12 cellular contexts compared by ENCODE assay signal in the genomic region with DNA sequence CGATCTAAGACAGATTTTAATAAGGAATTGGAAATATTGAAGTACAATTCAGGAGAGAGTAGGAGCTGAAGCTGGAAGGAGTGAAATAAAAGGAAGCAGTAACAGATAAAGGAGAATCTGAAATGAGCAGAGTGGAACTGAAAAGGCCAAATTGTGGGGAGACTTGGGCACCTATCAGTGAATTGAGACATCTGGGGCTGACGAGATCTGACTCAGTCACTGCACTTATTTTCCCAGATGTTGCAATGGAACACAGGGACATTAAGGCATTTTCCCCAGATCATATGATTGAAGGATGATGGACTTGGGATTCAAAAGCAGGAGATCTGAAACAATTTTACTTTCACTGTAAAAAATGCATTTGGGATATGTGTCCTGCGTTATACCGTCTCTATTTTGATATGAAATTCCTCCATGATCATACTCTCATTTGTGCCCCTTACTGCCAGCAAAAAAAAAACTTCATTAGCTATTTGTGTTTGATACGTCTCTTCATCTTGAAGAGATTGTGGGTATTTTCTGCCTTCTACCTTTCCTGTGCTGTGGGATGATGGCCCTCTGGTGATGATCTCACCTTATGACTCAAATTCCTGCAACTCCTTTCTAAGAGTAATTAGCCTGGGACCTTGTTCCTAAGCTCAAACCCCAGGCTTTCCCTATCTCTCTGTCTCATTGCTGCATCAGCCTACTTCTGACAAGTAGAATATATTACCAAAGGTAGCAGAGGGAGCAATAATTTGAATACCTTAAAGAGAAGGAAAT.
DNase-seq lines count a peak whose midpoint lies in the region; ATAC-seq, FAIRE-seq and TF ChIP-seq lines count a peak whose summit lies in the region.
"Had no signal": no experiment of that assay in that cellular context is flagged by ENCODE, and none has a peak within 500 bp of the region (broad histone marks: within the 10 kb centered on the region; RNA-seq: fewer than 3 reads in every experiment).

No MANE protein-coding gene starts in this region.

- WGBS in esophagus muscularis mucosa: 78% methylated on average over 5 of the region's 5 CpGs

- in situ Hi-C loops in GM13977 (cut with MboI; ENCODE audit: low pct_unique_long_range_greater_than_20kb, low sequenced_read_pairs, unreplicated experiment): no loop called here

- H3K36me3 ChIP-seq in bronchial epithelial cell (ENCODE audit: control insufficient read depth, insufficient read depth, low read length) (no peaks in the 10 kb centered on the region), esophagus muscularis mucosa (no peaks in the 10 kb centered on the region)
- H3K36me3 ChIP-seq: sigmoid colon, upper lobe of right lung had no signal

- intact Hi-C loops in esophagus muscularis mucosa (cut with DNase I): no loop called here

- H3K9me3 Mint-ChIP-seq in activated CD8-positive, alpha-beta T cell treated with anti-CD3 and anti-CD28 coated beads, Interleukin-2, amount 10 ng/mL, durations not matched to agents 7 days and 5 days (ENCODE audit: insufficient read depth): no peaks in the 10 kb centered on the region
- H3K9me3 Mint-ChIP-seq: activated naive CD4-positive, alpha-beta T cell treated with anti-CD3 and anti-CD28 coated beads, Interleukin-2, amount 50 U/mL, for 72 hours had no signal

- no peaks in the 10 kb centered on the region for H3K4me1 ChIP-seq in esophagus muscularis mucosa
- H3K4me1 ChIP-seq: sigmoid colon, upper lobe of right lung had no signal

- H3K36me3 Mint-ChIP-seq in activated CD8-positive, alpha-beta T cell treated with anti-CD3 and anti-CD28 coated beads, Interleukin-2, amount 10 ng/mL, durations not matched to agents 7 days and 5 days (ENCODE audit: low read depth): no peaks in the 10 kb centered on the region
- H3K36me3 Mint-ChIP-seq: activated naive CD4-positive, alpha-beta T cell treated with anti-CD3 and anti-CD28 coated beads, Interleukin-2, amount 50 U/mL, for 72 hours had no signal

- no peak for ATAC-seq in activated CD8-positive, alpha-beta T cell treated with anti-CD3 and anti-CD28 coated beads, Interleukin-2, amount 10 ng/mL, durations not matched to agents 7 days and 5 days
- ATAC-seq: activated naive CD4-positive, alpha-beta T cell treated with anti-CD3 and anti-CD28 coated beads, Interleukin-2, amount 50 U/mL, for 72 hours; upper lobe of right lung had no signal

- H3K4me1 Mint-ChIP-seq in activated CD8-positive, alpha-beta T cell treated with anti-CD3 and anti-CD28 coated beads, Interleukin-2, amount 10 ng/mL, durations not matched to agents 7 days and 5 days (ENCODE audit: low read depth): no peaks in the 10 kb centered on the region

- CTCF ChIA-PET in activated CD8-positive, alpha-beta T cell treated with anti-CD3 and anti-CD28 coated beads, Interleukin-2, amount 10 ng/mL, durations not matched to agents 7 days and 5 days (lab: Charles Lee): no interaction called here

- no peak for TF ChIP-seq EP300 in esophagus muscularis mucosa (IDR thresholded peaks at IDR 0.05)

- no peaks in the 10 kb centered on the region for H3K27me3 ChIP-seq in bronchial epithelial cell (ENCODE audit: control insufficient read depth, insufficient read depth, low read length)
- no peaks in the 10 kb centered on the region for H3K27me3 ChIP-seq in esophagus muscularis mucosa
- H3K27me3 ChIP-seq: sigmoid colon, upper lobe of right lung had no signal

- H3K4me3 Mint-ChIP-seq in activated CD8-positive, alpha-beta T cell treated with anti-CD3 and anti-CD28 coated beads, Interleukin-2, amount 10 ng/mL, durations not matched to agents 7 days and 5 days: no peak overlapping the region

- no peak for TF ChIP-seq CTCF in bronchial epithelial cell (IDR thresholded peaks at IDR 0.05; ENCODE audit: insufficient read depth, low read length, severe bottlenecking)
- no peak for TF ChIP-seq CTCF in GM13977 (IDR thresholded peaks at IDR 0.05; ENCODE audit: extremely low read depth, insufficient read depth, missing control alignments)
- TF ChIP-seq CTCF in esophagus muscularis mucosa (IDR thresholded peaks at IDR 0.05): no peak

- H3K9me3 ChIP-seq in esophagus muscularis mucosa: no peaks in the 10 kb centered on the region
- H3K9me3 ChIP-seq: sigmoid colon, upper lobe of right lung had no signal

- POLR2A ChIA-PET in activated CD8-positive, alpha-beta T cell treated with anti-CD3 and anti-CD28 coated beads, Interleukin-2, amount 10 ng/mL, durations not matched to agents 7 days and 5 days (lab: Charles Lee): no interaction called here

- H3K4me3 ChIP-seq in bronchial epithelial cell (ENCODE audit: low read depth, low read length) (no peak overlapping the region), esophagus muscularis mucosa (no peak overlapping the region)
- H3K4me3 ChIP-seq: sigmoid colon, upper lobe of right lung had no signal

- TF ChIP-seq POLR2A in esophagus muscularis mucosa (IDR thresholded peaks at IDR 0.05; ENCODE audit: low read depth): no peak

- FAIRE-seq in bronchial epithelial cell (lab: Jason Lieb, UNC): no peak

- DNase-seq in DMS53 treated with DMSO at 0.1 percent for 48 hours (lab: John Stamatoyannopoulos, UW; ENCODE audit: unreplicated experiment) (peak; percentile 12), NCI-H69 (lab: John Stamatoyannopoulos, UW) (peak; percentile 39), bronchial epithelial cell (ENCODE audit: low read depth) (peak; percentile 86), kidney glomerular epithelial cell (lab: John Stamatoyannopoulos, UW) (peak; percentile 35), GM13977 (ENCODE audit: low spot score) (no peak), esophagus muscularis mucosa (ENCODE audit: extremely low spot score) (no peak), cerebellum (ENCODE audit: low spot score) (no peak)
- DNase-seq in activated CD8-positive, alpha-beta T cell treated with anti-CD3 and anti-CD28 coated beads, Interleukin-2, amount 10 ng/mL, durations not matched to agents 7 days and 5 days: no peak
- DNase-seq: sigmoid colon, T-helper 1 cell, upper lobe of right lung had no signal

- H3K27ac ChIP-seq in esophagus muscularis mucosa (replicated peaks in 1 of 4): no peak overlapping the region
- H3K27ac ChIP-seq: sigmoid colon, upper lobe of right lung had no signal

- H3K27me3 Mint-ChIP-seq in activated CD8-positive, alpha-beta T cell treated with anti-CD3 and anti-CD28 coated beads, Interleukin-2, amount 10 ng/mL, durations not matched to agents 7 days and 5 days (ENCODE audit: low read depth): no peaks in the 10 kb centered on the region

- H3K27ac Mint-ChIP-seq in activated CD8-positive, alpha-beta T cell treated with anti-CD3 and anti-CD28 coated beads, Interleukin-2, amount 10 ng/mL, durations not matched to agents 7 days and 5 days: no peak overlapping the region
- H3K27ac Mint-ChIP-seq: activated naive CD4-positive, alpha-beta T cell treated with anti-CD3 and anti-CD28 coated beads, Interleukin-2, amount 50 U/mL, for 72 hours had no signal

Comparison
In these comparisons a context has a peak if more than half of its experiments do, and no peak if none do; other contexts are left out.
1. DNase-seq: peak in DMS53 treated with DMSO at 0.1 percent for 48 hours (single experiment), NCI-H69 (single experiment), bronchial epithelial cell (single experiment) and kidney glomerular epithelial cell (single experiment); none in GM13977 (single experiment), esophagus muscularis mucosa (single experiment), cerebellum (single experiment) and activated CD8-positive, alpha-beta T cell treated with anti-CD3 and anti-CD28 coated beads, Interleukin-2, amount 10 ng/mL, durations not matched to agents 7 days and 5 days (single experiment).